24 cellular contexts compared by ENCODE assay signal in the genomic region with DNA sequence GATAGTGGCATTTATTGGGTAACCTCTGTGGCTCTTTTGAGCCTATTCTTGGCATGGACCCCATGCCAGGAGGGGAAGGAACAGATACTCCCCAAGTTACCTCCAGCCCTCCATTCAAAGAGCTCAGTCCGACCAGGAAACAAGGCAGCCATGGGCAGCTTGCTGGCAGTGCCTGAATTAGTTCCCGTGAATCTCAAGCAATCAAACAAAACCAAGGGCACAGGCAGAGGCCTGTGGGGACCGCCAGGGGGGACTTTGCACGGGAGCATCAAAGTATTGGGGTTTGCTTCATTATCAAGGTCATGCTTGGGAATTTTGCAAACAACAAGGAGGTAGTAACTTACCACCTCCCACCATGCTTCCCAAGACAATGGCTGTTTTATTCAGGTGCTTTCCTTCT.
"Had no signal": no experiment of that assay in that cellular context is flagged by ENCODE, and none has a peak within 500 bp of the region (broad histone marks: within the 10 kb centered on the region; RNA-seq: fewer than 3 reads in every experiment).

No MANE protein-coding gene starts in this region.

- DNase-seq: activated CD4-positive, alpha-beta T cell treated with anti-CD3 and anti-CD28 coated beads for 4 hours; activated CD8-positive, alpha-beta memory T cell treated with anti-CD3 and anti-CD28 coated beads, Interleukin-2, amount 50 U/mL, for 4 hours; activated CD8-positive, alpha-beta T cell treated with anti-CD3 and anti-CD28 coated beads for 36 hours; activated gamma-delta T cell; activated naive CD4-positive, alpha-beta T cell treated with anti-CD3 and anti-CD28 coated beads for 36 hours; amygdala; KG1; NCI-H1092; NCI-H1694; NCI-H2029; NCI-H2107; NCI-H2171 treated with DMSO at 0.1 percent for 48 hours; NCI-H226; NCI-H526 treated with DMSO at 0.1 percent for 48 hours; NCI-H82; T-cell; T-helper 2 cell; T1000 had no signal

- H3K27me3 ChIP-seq: cardiac muscle cell had no signal

- H3K27ac Mint-ChIP-seq: activated CD8-positive, alpha-beta T cell treated with anti-CD3 and anti-CD28 coated beads for 36 hours; activated naive CD4-positive, alpha-beta T cell treated with anti-CD3 and anti-CD28 coated beads for 36 hours; activated naive CD8-positive, alpha-beta T cell; activated T-helper 1 cell treated with anti-CD3 and anti-CD28 coated beads, Interleukin-12 subunit alpha, Interleukin-12 subunit beta, Interleukin-2, Interleukin-4 antibody, amounts not matched to agents 30 ng/mL and 10 ng/mL and 1 ng/mL, durations not matched to agents 14 hours and 24 hours and 36 hours; brain; T-cell had no signal

- H3K27ac ChIP-seq: cardiac muscle cell, SK-N-MC, VCaP had no signal

- H3K4me1 Mint-ChIP-seq: T-cell had no signal

- ATAC-seq: activated CD8-positive, alpha-beta T cell treated with anti-CD3 and anti-CD28 coated beads for 36 hours; T-cell had no signal

- H3K36me3 Mint-ChIP-seq: activated naive CD8-positive, alpha-beta T cell; brain; T-cell had no signal

- H3K4me3 ChIP-seq: cardiac muscle cell, SK-N-MC had no signal

- H3K4me3 Mint-ChIP-seq: activated CD8-positive, alpha-beta T cell treated with anti-CD3 and anti-CD28 coated beads for 36 hours; activated naive CD4-positive, alpha-beta T cell treated with anti-CD3 and anti-CD28 coated beads for 36 hours; activated naive CD8-positive, alpha-beta T cell; activated T-helper 1 cell treated with anti-CD3 and anti-CD28 coated beads, Interleukin-12 subunit alpha, Interleukin-12 subunit beta, Interleukin-2, Interleukin-4 antibody, amounts not matched to agents 30 ng/mL and 10 ng/mL and 1 ng/mL, durations not matched to agents 14 hours and 24 hours and 36 hours; brain; T-cell had no signal

- H3K9me3 Mint-ChIP-seq: activated CD8-positive, alpha-beta T cell treated with anti-CD3 and anti-CD28 coated beads for 36 hours; activated naive CD4-positive, alpha-beta T cell treated with anti-CD3 and anti-CD28 coated beads for 36 hours; activated T-helper 1 cell treated with anti-CD3 and anti-CD28 coated beads, Interleukin-12 subunit alpha, Interleukin-12 subunit beta, Interleukin-2, Interleukin-4 antibody, amounts not matched to agents 30 ng/mL and 10 ng/mL and 1 ng/mL, durations not matched to agents 14 hours and 24 hours and 36 hours; T-cell had no signal

- H3K36me3 ChIP-seq: cardiac muscle cell had no signal
